ENCODE assay signal across 1 cellular context in genomic region chr4:113924706-113925105, GRCh38. TPM values are rescaled to one million over a fixed set of nuclear protein-coding genes. Genes with fewer than 3 reads are reported as not detected.
"Had no signal": no experiment of that assay in that cellular context is flagged by ENCODE, and none has a peak within 500 bp of the region (broad histone marks: within the 10 kb centered on the region; RNA-seq: fewer than 3 reads in every experiment).

No MANE protein-coding gene starts in this region.

RNA-seq across cellular contexts. Expression of gene ARSJ, which starts 54.7 kb away (rescaled TPM):
- total RNA-seq: OCI-LY7 had no signal
